In the genomic region with DNA sequence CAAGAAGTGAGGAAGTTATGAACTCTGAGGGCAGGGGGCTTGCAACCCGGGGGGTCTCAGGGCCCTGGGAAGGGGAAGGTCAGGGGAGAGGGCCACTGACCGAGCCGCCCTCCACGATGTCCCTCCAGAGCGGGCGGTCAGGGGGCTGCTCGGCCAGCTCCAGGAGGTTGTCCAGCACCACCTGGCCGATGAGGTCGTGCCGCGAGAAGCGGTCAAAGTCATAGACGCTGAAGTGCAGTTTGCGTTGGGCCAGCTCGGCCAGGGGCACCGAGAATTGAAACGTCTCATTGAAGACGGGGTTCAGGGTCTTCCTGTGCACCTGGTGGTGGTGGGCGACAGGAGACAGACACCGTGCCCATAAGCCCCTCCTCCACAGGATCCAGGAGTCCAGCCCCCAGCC, we compare ENCODE assay signal across 11 cellular contexts. TPM values are rescaled to one million over a fixed set of nuclear protein-coding genes. Genes with fewer than 3 reads are reported as not detected.
"Had no signal": no experiment of that assay in that cellular context is flagged by ENCODE, and none has a peak within 500 bp of the region (broad histone marks: within the 10 kb centered on the region; RNA-seq: fewer than 3 reads in every experiment).

No MANE protein-coding gene starts in this region.

- DNase-seq: GM23248, GOT3, HFFc6, IMR-90, KG1 had no signal

- H3K27ac ChIP-seq: GM23248 had no signal

- ATAC-seq: HCT116, K562 had no signal

- H2AFZ ChIP-seq: GM23248 had no signal

- H3K9ac ChIP-seq: GM23248 had no signal

- H3K36me3 ChIP-seq: HAP-1 had no signal

- H3K4me3 ChIP-seq: GM23248, HAP-1, K562 had no signal

- H3K4me1 ChIP-seq: HAP-1 had no signal

- FAIRE-seq: H54, HTR-8/SVneo, K562 had no signal

RNA-seq across cellular contexts. Expression of a gene that starts 10.5 kb away (rescaled TPM):
- total RNA-seq: GM23248, HFFc6, HT-29, IMR-90 had no signal
- polyA plus RNA-seq: GM23248 had no signal

RNA-seq across cellular contexts. Expression of a gene that starts 20.1 kb away (rescaled TPM):
- total RNA-seq: GM23248, HT-29, IMR-90 had no signal
